ENCODE assay signal across 1 cellular context in the genomic region with DNA sequence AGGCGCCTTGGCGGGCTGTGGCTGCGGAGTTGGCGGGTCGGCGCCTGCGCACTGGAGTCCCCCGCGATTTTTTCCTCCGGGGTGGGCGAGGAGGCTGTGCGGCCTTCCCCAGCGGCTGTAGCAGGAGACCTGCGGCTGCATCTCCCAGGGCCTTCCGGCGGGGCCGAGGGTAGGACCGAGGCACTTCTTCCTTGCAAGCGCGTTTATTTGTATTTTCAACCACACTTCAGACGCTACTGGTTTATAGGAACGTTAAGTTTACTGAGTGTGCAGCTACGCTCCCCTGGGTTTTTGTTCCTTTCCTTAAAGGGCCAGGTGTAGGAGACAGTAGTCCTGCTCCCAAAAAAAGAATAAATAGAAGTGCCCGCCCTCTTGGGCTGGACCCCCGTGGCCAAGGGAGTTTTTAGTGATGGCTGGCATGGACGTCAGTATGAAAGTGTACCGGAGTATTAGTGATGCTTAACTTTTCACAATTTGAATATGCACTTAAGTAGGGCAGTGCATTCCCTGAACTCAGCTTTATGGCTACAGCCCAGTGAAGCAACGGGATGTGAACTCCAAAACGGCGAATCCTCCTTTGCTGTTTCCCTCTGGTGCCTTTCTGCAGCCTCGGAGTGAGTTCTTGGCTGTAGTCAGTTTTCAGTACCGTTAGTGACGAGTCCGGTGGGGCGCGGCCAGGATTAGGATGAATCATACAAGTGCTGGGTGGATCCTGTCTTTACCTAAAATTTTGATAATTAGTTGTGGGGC.
TF ChIP-seq lines count a peak whose summit lies in the region.

No MANE protein-coding gene starts in this region.

TF ChIP-seq in H1, 55 proteins besides CTCF, POLR2A, EP300 and RAD21:
- peak; percentile 93 for TF ChIP-seq NRF1 (IDR thresholded peaks at IDR 0.05; ENCODE audit: low read depth, low read length)
- no peak for TF ChIP-seq NANOG (IDR thresholded peaks at IDR 0.05; ENCODE audit: insufficient read depth, low read depth, low read length, poor library complexity, severe bottlenecking)
- peak; percentile 88; the same call in 1 of the 2 replicates for TF ChIP-seq PHF8 (conservative IDR thresholded peaks at IDR 0.05; ENCODE audit: low read depth, low read length)
- peak; percentile 77 for TF ChIP-seq ASH2L (IDR thresholded peaks at IDR 0.05; ENCODE audit: low read length)
- TF ChIP-seq SIN3A (conservative IDR thresholded peaks at IDR 0.05 in 1 of 2, IDR thresholded peaks at IDR 0.05 in 1 of 2; ENCODE audit: low read depth in 1 of 2, low read length in 2 of 2): 0 out of 4 replicates have a peak, but pooled peaks of 1 of the 2 experiments have one; percentile 18
- TF ChIP-seq SAP30 (IDR thresholded peaks at IDR 0.05; ENCODE audit: insufficient read depth, insufficient replicate concordance, low read length): peak; percentile 44
- TF ChIP-seq HDAC2 (IDR thresholded peaks at IDR 0.05; ENCODE audit: borderline replicate concordance in 1 of 2, low read depth in 2 of 2, low read length in 2 of 2): peak in 1 of 2 experiments; percentile 60; a peak in 1 of 4 replicates
- TF ChIP-seq, protein P1, sequence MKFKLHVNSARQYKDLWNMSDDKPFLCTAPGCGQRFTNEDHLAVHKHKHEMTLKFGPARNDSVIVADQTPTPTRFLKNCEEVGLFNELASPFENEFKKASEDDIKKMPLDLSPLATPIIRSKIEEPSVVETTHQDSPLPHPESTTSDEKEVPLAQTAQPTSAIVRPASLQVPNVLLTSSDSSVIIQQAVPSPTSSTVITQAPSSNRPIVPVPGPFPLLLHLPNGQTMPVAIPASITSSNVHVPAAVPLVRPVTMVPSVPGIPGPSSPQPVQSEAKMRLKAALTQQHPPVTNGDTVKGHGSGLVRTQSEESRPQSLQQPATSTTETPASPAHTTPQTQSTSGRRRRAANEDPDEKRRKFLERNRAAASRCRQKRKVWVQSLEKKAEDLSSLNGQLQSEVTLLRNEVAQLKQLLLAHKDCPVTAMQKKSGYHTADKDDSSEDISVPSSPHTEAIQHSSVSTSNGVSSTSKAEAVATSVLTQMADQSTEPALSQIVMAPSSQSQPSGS (IDR thresholded peaks at IDR 0.05; ENCODE audit: low read length): no peak
